ENCODE assay signal across 11 cellular contexts in genomic region chr5:140182075-140182709, GRCh38. TPM values are rescaled to one million over a fixed set of nuclear protein-coding genes. Genes with fewer than 3 reads are reported as not detected.
DNase-seq lines count a peak whose midpoint lies in the region; ATAC-seq, FAIRE-seq and TF ChIP-seq lines count a peak whose summit lies in the region.
"Had no signal": no experiment of that assay in that cellular context is flagged by ENCODE, and none has a peak within 500 bp of the region (broad histone marks: within the 10 kb centered on the region; RNA-seq: fewer than 3 reads in every experiment).

No MANE protein-coding gene starts in this region.

- TF ChIP-seq POLR2A in upper lobe of left lung (IDR thresholded peaks at IDR 0.05) (no peak), GM12891 (IDR thresholded peaks at IDR 0.05; ENCODE audit: low read depth, low read length) (no peak)

- intact Hi-C loops in lower lobe of right lung (cut with DNase I) = no loop called here

- peak; percentile 39 for DNase-seq in NCI-H2029 (lab: John Stamatoyannopoulos, UW)
- no peak for DNase-seq in NCI-H2029 treated with DMSO at 0.1 percent for 48 hours (lab: John Stamatoyannopoulos, UW)
- DNase-seq in caudate nucleus (lab: John Stamatoyannopoulos, UW) = no peak
- DNase-seq in lower lobe of right lung = no peak
- DNase-seq in upper lobe of left lung = peak in 1 of 2 donors; percentile 31
- no peak for DNase-seq in GM12891 (ENCODE audit: insufficient read length, low spot score)
- DNase-seq: 8988T, NCI-H1694, T-helper 9 cell had no signal

- H3K4me1 ChIP-seq in lower lobe of right lung (peaks cover 62% of the 10 kb centered on the region), upper lobe of left lung (peaks cover 50 to 67% (median 57%) of the 10 kb centered on the region in 4 donors)

- no peak for TF ChIP-seq CTCF in lower lobe of right lung (IDR thresholded peaks at IDR 0.05)
- no peak for TF ChIP-seq CTCF in upper lobe of left lung (IDR thresholded peaks at IDR 0.05)

- no peaks in the 10 kb centered on the region for H3K27me3 ChIP-seq in lower lobe of right lung (ENCODE audit: low read depth)
- no peaks in the 10 kb centered on the region for H3K27me3 ChIP-seq in upper lobe of left lung

- H3K9me3 ChIP-seq in lower lobe of right lung (no peaks in the 10 kb centered on the region), upper lobe of left lung (no peaks in the 10 kb centered on the region)

- no peaks in the 10 kb centered on the region for H3K36me3 ChIP-seq in lower lobe of right lung
- H3K36me3 ChIP-seq in upper lobe of left lung = no peaks in the 10 kb centered on the region

- no peak for FAIRE-seq in GM12891 (lab: Jason Lieb, UNC)

- no peak for TF ChIP-seq EP300 in upper lobe of left lung (IDR thresholded peaks at IDR 0.05)

- WGBS in upper lobe of left lung, 2 donors = 55 to 61% methylated on average over 2 of the region's 2 CpGs

- peak; percentile 53 to 62 for ATAC-seq in lower lobe of right lung
- peak in 1 of 2 donors; percentile 52 for ATAC-seq in upper lobe of left lung (ENCODE audit: low FRiP score in 2 of 2)
- ATAC-seq in GM21423 (IDR thresholded peaks at IDR 0.05; ENCODE audit: unreplicated experiment) = no peak
- no peak for ATAC-seq in GM18858 (IDR thresholded peaks at IDR 0.05; ENCODE audit: unreplicated experiment)

- H3K4me3 ChIP-seq in lower lobe of right lung (no peak overlapping the region), upper lobe of left lung (no peak overlapping the region)

- H3K27ac ChIP-seq in caudate nucleus (ENCODE audit: low read depth, low read length) (peak overlapping the region; percentile 18), lower lobe of right lung (peak overlapping the region; percentile 63), upper lobe of left lung (peak overlapping the region; percentile 40 to 77 (median 65))

TF ChIP-seq in GM12891, 5 proteins besides CTCF, POLR2A, EP300 and RAD21:
- TF ChIP-seq SPI1 (IDR thresholded peaks at IDR 0.05; ENCODE audit: low read depth, low read length) = no peak
- no peak for TF ChIP-seq POU2F2 (IDR thresholded peaks at IDR 0.05; ENCODE audit: low read depth, low read length)

RNA-seq across cellular contexts. Expression of gene CYSTM1, which starts 7.2 kb away (rescaled TPM):
- total RNA-seq in lower lobe of right lung = 80.4 TPM
- 100 to 1,000 TPM in 1 of 6 donors, 10 to 100 TPM in 5; 24.1 to 139 (median 91.9) TPM for total RNA-seq in upper lobe of left lung
- polyA plus RNA-seq in GM12891 (2012; ENCODE audit: low read depth, missing spikeins) = 37.2 TPM

RNA-seq across cellular contexts. Expression of gene IGIP, which starts 56.5 kb away (rescaled TPM):
- total RNA-seq in lower lobe of right lung (17.7 TPM), upper lobe of left lung (10 to 100 TPM in 4 of 6 donors, 1 to 10 TPM in 2; 8.4 to 32.8 (median 11.8) TPM)
- polyA plus RNA-seq in GM12891 (2012; ENCODE audit: low read depth, missing spikeins) = 0.82 TPM

Comparison
In these comparisons a context has a peak if more than half of its experiments do, and no peak if none do; other contexts are left out.
1. ATAC-seq: peak in lower lobe of right lung (2 of 2); none in GM21423 (single experiment) and GM18858 (single experiment).
2. Peak in every context shown above with its lines, with median percentiles within 50 percentile points of each other: H3K27ac ChIP-seq.